Comparison of ENCODE assay signal across 28 cellular contexts in genomic region chr20:17669306-17669931, GRCh38. TPM values are rescaled to one million over a fixed set of nuclear protein-coding genes. Genes with fewer than 3 reads are reported as not detected.
"Had no signal": no experiment of that assay in that cellular context is flagged by ENCODE, and none has a peak within 500 bp of the region (broad histone marks: within the 10 kb centered on the region; RNA-seq: fewer than 3 reads in every experiment).

No MANE protein-coding gene starts in this region.

- H3K9me3 ChIP-seq: Peyer's patch had no signal

- H3K4me3 Mint-ChIP-seq: activated naive CD8-positive, alpha-beta T cell treated with anti-CD3 and anti-CD28 coated beads, Interleukin-2, amount 10 ng/mL, durations not matched to agents 7 days and 5 days; brain; central memory CD8-positive, alpha-beta T cell; T-helper 1 cell treated with Interleukin-12 subunit alpha and Interleukin-12 subunit beta and Interleukin-4 antibody, amounts not matched to agents 30 μg/mL and 1 μg/mL, for 36 hours had no signal

- DNase-seq: activated CD4-positive, alpha-beta T cell treated with anti-CD3 and anti-CD28 coated beads for 4 hours; activated CD4-positive, alpha-beta T cell treated with anti-CD3 and anti-CD28 coated beads, Interleukin-2, amount 50 U/mL, for 48 hours; activated gamma-delta T cell treated with Interleukin-2 at 50 U/mL for 16 hours; activated naive CD4-positive, alpha-beta T cell treated with anti-CD3 and anti-CD28 coated beads, Interleukin-2, amount 50 U/mL, for 16 hours; activated naive CD8-positive, alpha-beta T cell treated with anti-CD3 and anti-CD28 coated beads, Interleukin-2, amount 10 ng/mL, durations not matched to agents 7 days and 5 days; activated T-cell treated with anti-CD3 and anti-CD28 coated beads for 4 hours; activated T-cell treated with anti-CD3 and anti-CD28 coated beads, Interleukin-2, amount 50 U/mL, for 48 hours; aorta; Kasumi-1; KBM-7; NCI-H1048; NCI-H146; NCI-H187 treated with DMSO at 0.1 percent for 48 hours; NCI-H2081 treated with DMSO at 0.1 percent for 48 hours; NCI-H2171; NCI-H2227 treated with DMSO at 0.1 percent for 48 hours; NCI-H69; NK-92 treated with Interleukin-12 subunit alpha and Interleukin-12 subunit beta, amount 100 ng/mL, for 24 hours; OCI-M1; Peyer's patch; SHP77 had no signal

- H3K27me3 ChIP-seq: Peyer's patch had no signal

- H3K4me3 ChIP-seq: Peyer's patch had no signal

- H3K27me3 Mint-ChIP-seq: activated naive CD8-positive, alpha-beta T cell treated with anti-CD3 and anti-CD28 coated beads, Interleukin-2, amount 10 ng/mL, durations not matched to agents 7 days and 5 days; brain; central memory CD8-positive, alpha-beta T cell had no signal

- H3K9me3 Mint-ChIP-seq: activated naive CD8-positive, alpha-beta T cell treated with anti-CD3 and anti-CD28 coated beads, Interleukin-2, amount 10 ng/mL, durations not matched to agents 7 days and 5 days; activated T-helper 2 cell treated with anti-CD3 and anti-CD28 coated beads, Interferon-gamma antibody, Interleukin-2, Interleukin-4, amounts not matched to agents 10 μg/mL and 5 μg/mL and 100 μg/mL, durations not matched to agents 14 hours and 24 hours and 36 hours; brain; central memory CD8-positive, alpha-beta T cell; T-helper 1 cell treated with Interleukin-12 subunit alpha and Interleukin-12 subunit beta and Interleukin-4 antibody, amounts not matched to agents 30 μg/mL and 1 μg/mL, for 36 hours had no signal

- H3K27ac Mint-ChIP-seq: activated naive CD8-positive, alpha-beta T cell treated with anti-CD3 and anti-CD28 coated beads, Interleukin-2, amount 10 ng/mL, durations not matched to agents 7 days and 5 days; activated T-helper 2 cell treated with anti-CD3 and anti-CD28 coated beads, Interferon-gamma antibody, Interleukin-2, Interleukin-4, amounts not matched to agents 10 μg/mL and 5 μg/mL and 100 μg/mL, durations not matched to agents 14 hours and 24 hours and 36 hours; brain; T-helper 1 cell treated with Interleukin-12 subunit alpha and Interleukin-12 subunit beta and Interleukin-4 antibody, amounts not matched to agents 30 μg/mL and 1 μg/mL, for 36 hours had no signal

- H3K27ac ChIP-seq: Peyer's patch had no signal

RNA-seq across cellular contexts. Expression of gene BANF2, which starts 30.3 kb away (rescaled TPM):
- total RNA-seq: activated CD8-positive, alpha-beta memory T cell treated with anti-CD3 and anti-CD28 coated beads for 36 hours; activated naive CD8-positive, alpha-beta T cell treated with anti-CD3 and anti-CD28 coated beads, Interleukin-2, amount 10 ng/mL, durations not matched to agents 7 days and 5 days; activated T-helper 2 cell treated with anti-CD3 and anti-CD28 coated beads, Interferon-gamma antibody, Interleukin-2, Interleukin-4, amounts not matched to agents 10 μg/mL and 5 μg/mL and 100 μg/mL, durations not matched to agents 14 hours and 24 hours and 36 hours; aorta; NCI-H460; Peyer's patch; SK-MEL-5 had no signal
- polyA plus RNA-seq: aorta had no signal
